7 cellular contexts compared by ENCODE assay signal in the genomic region with DNA sequence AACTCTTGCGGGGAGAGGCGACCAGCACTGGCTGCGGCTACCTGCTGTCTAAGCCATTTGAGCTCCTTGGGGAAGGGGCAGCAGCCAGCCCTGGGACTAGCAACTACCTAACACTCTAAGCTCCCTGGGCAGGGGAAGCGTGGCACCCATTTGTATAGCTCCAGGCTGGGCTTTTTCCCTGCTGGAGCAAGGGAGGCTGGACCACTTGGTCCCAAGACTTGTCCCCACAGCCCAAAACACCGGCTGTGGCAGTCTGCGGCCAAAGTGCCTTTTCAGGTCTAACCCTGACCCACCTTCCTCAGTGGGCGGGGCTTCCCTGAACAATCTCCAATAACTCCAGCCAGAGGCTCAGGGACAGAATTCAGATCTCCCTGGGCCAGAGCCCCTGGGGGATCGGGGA.
"Had no signal": no experiment of that assay in that cellular context is flagged by ENCODE, and none has a peak within 500 bp of the region (broad histone marks: within the 10 kb centered on the region; RNA-seq: fewer than 3 reads in every experiment).

No MANE protein-coding gene starts in this region.

- FAIRE-seq: HepG2, HTR-8/SVneo, K562 had no signal

- DNase-seq: IMR-90, KBM-7 had no signal

- H3K4me3 ChIP-seq: K562 had no signal

- H3K4me3 Mint-ChIP-seq: IgD-negative memory B cell had no signal

- H3K27ac Mint-ChIP-seq: IgD-negative memory B cell had no signal

- H3K27me3 Mint-ChIP-seq: IgD-negative memory B cell had no signal

- H3K27ac ChIP-seq: HL-60 had no signal
